ENCODE assay signal across 16 cellular contexts in the genomic region with DNA sequence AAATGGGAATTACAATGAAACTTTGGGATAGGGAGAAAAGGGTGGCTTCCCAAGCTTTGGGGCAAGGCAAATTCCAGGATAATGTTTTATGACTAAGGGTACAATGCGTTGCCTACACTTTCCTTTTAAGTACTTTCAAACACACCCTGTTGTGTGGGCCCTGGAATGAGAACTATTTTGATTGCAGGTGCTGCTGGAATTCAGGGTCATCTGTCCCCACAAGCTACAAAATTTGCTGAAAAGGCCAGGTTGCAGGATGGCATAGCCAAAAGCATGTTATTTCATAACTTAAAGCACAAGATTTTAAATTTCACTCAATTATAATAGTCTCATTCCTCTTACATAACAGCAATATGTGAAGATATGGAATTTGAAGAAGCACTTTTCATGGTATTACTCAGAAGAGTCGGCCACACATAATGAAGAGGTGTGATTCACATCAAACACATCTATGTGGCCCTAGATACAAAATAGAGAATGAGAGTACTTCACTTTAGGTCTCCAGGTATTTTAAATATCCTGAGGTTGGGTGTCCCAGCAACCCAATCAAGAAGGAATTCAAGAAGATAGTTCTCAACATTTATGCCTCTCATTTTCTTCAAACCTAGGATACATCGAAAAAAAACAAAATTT.
DNase-seq lines count a peak whose midpoint lies in the region; ATAC-seq and TF ChIP-seq lines count a peak whose summit lies in the region.
"Had no signal": no experiment of that assay in that cellular context is flagged by ENCODE, and none has a peak within 500 bp of the region (broad histone marks: within the 10 kb centered on the region; RNA-seq: fewer than 3 reads in every experiment).

No MANE protein-coding gene starts in this region.

- peak overlapping the region; percentile 84; the same call in 1 of the 2 replicates for H3K27ac ChIP-seq in HCT116 (ENCODE audit: low read depth, low read length)
- H3K27ac ChIP-seq in thyroid gland: peak overlapping the region; percentile 71 to 91 (median 89)
- no peak overlapping the region for H3K27ac ChIP-seq in brain microvascular endothelial cell
- H3K27ac ChIP-seq: KMS-11, thoracic aorta had no signal

- H3K79me2 ChIP-seq in HCT116 (ENCODE audit: insufficient read depth, low read length): peaks cover 95% of the 10 kb centered on the region

- peak; percentile 82 for ATAC-seq in HCT116
- ATAC-seq in stimulated activated memory B cell treated with anti-CD40 and anti-IgM and Interleukin-4, amounts not matched to agents 10 μg/mL and 1 μg/mL and 100 μg/mL, for 72 hours: no peak
- ATAC-seq: esophagus mucosa, Panc1 had no signal

- H3K4me2 ChIP-seq in HCT116 (ENCODE audit: low read length): peak overlapping the region; percentile 80
- H3K4me2 ChIP-seq: KMS-11 had no signal

- H3K4me3 ChIP-seq in HCT116 (replicated peaks in 1 of 2; ENCODE audit: low read depth in 1 of 2, low read length in 2 of 2) (peak overlapping the region in 1 of 2 experiments; percentile 33; a peak in 2 of 4 replicates), thyroid gland (replicated peaks in 1 of 3) (no peak overlapping the region), brain microvascular endothelial cell (ENCODE audit: low read depth, low read length) (no peak overlapping the region)
- H3K4me3 ChIP-seq: thoracic aorta had no signal

- H2AFZ ChIP-seq in HCT116 (ENCODE audit: low read depth, low read length, poor library complexity, severe bottlenecking): no peak overlapping the region

- H3K27me3 Mint-ChIP-seq in stimulated activated memory B cell treated with anti-CD40 and anti-IgM and Interleukin-4, amounts not matched to agents 10 μg/mL and 1 μg/mL and 100 μg/mL, for 72 hours: peaks cover 8% of the 10 kb centered on the region

- H3K9ac ChIP-seq in HCT116 (ENCODE audit: low read length): peak overlapping the region; percentile 63
- H3K9ac ChIP-seq: KMS-11 had no signal

- intact Hi-C loops in HCT116 (cut with micrococcal nuclease) (no loop called here), thyroid gland (cut with DNase I) (loop anchor here (10.0 kb wide), 1 partner anchor 80 kb away; no protein-coding TSS in a partner anchor)

- 38 to 39% methylated on average over 3 of the region's 3 CpGs for WGBS in thyroid gland, 2 donors

- no peaks in the 10 kb centered on the region for H3K36me3 Mint-ChIP-seq in stimulated activated memory B cell treated with anti-CD40 and anti-IgM and Interleukin-4, amounts not matched to agents 10 μg/mL and 1 μg/mL and 100 μg/mL, for 72 hours

- POLR2A ChIA-PET in HCT116 (lab: Charles Lee): interaction anchor here (1.0 to 1.5 kb wide), 3 partner anchors 19 to 89 kb away, joined by 3 to 5 read pairs (median 3); a partner anchor contains a TSS

- no peaks in the 10 kb centered on the region for H3K36me3 ChIP-seq in HCT116 (ENCODE audit: control insufficient read depth in 1 of 2, insufficient read depth in 2 of 2, low read length in 2 of 2)
- H3K36me3 ChIP-seq in thyroid gland: no peaks in the 10 kb centered on the region
- H3K36me3 ChIP-seq in brain microvascular endothelial cell (replicated peaks): peaks cover 9% of the 10 kb centered on the region
- H3K36me3 ChIP-seq: thoracic aorta had no signal

- H4K20me1 ChIP-seq in HCT116 (ENCODE audit: insufficient read depth): no peaks in the 10 kb centered on the region

- H3K4me1 Mint-ChIP-seq in stimulated activated memory B cell treated with anti-CD40 and anti-IgM and Interleukin-4, amounts not matched to agents 10 μg/mL and 1 μg/mL and 100 μg/mL, for 72 hours: no peaks in the 10 kb centered on the region

- RAD21 ChIA-PET in HCT116 (lab: Charles Lee; ENCODE audit: low non-redundant PET in 1 of 2, low total read pairs in 2 of 2, uncharacterized antibody in 2 of 2, unreplicated experiment in 2 of 2): interaction anchor here in 1 of 2 experiments (0.6 kb wide), 1 partner anchor 91 kb away, joined by 4 read pairs; no protein-coding TSS in a partner anchor

- TF ChIP-seq POLR2A in HCT116 (IDR thresholded peaks at IDR 0.05; ENCODE audit: borderline replicate concordance, extremely low read depth, insufficient read depth, insufficient read length) (no peak), thyroid gland (IDR thresholded peaks at IDR 0.05) (no peak)

- TF ChIP-seq RAD21 in HCT116 (IDR thresholded peaks at IDR 0.05; ENCODE audit: low read depth): 0 out of 2 replicates have a peak, but pooled peaks have one; percentile 11

- no peaks in the 10 kb centered on the region for H3K9me3 ChIP-seq in HCT116 (ENCODE audit: control insufficient read depth in 1 of 2, insufficient read depth in 1 of 2, low read depth in 1 of 2, low read length in 2 of 2)
- H3K9me3 ChIP-seq in thyroid gland: no peaks in the 10 kb centered on the region
- H3K9me3 ChIP-seq: thoracic aorta had no signal

- no peak overlapping the region for H3K4me3 Mint-ChIP-seq in stimulated activated memory B cell treated with anti-CD40 and anti-IgM and Interleukin-4, amounts not matched to agents 10 μg/mL and 1 μg/mL and 100 μg/mL, for 72 hours

- BruUV-seq in HCT116 (replicated peaks; lab: Mats Ljungman, UMichigan): no TSS peak

- in situ Hi-C loops in brain microvascular endothelial cell (cut with HindIII; ENCODE audit: low pct_ligation_motif_present, low sequenced_read_pairs): no loop called here

- H3K9me3 Mint-ChIP-seq in stimulated activated memory B cell treated with anti-CD40 and anti-IgM and Interleukin-4, amounts not matched to agents 10 μg/mL and 1 μg/mL and 100 μg/mL, for 72 hours: no peaks in the 10 kb centered on the region

- H3K4me1 ChIP-seq in HCT116 (ENCODE audit: control insufficient read depth in 1 of 2, insufficient read depth in 2 of 2, low read length in 2 of 2) (peaks cover 75 to 96% of the 10 kb centered on the region in 2 experiments), thyroid gland (peaks cover 89 to 95% of the 10 kb centered on the region in 2 donors)

- TF ChIP-seq CTCF in HCT116 (IDR thresholded peaks at IDR 0.05 in 2 of 3, conservative IDR thresholded peaks at IDR 0.05 in 1 of 3; ENCODE audit: borderline replicate concordance in 1 of 3, insufficient read depth in 1 of 3, low read depth in 2 of 3, low read length in 2 of 3) (no peak), thyroid gland (IDR thresholded peaks at IDR 0.05) (no peak), brain microvascular endothelial cell (IDR thresholded peaks at IDR 0.05; ENCODE audit: low read depth, low read length, missing control alignments) (no peak)

- CTCF ChIA-PET in HCT116 (lab: Charles Lee): no interaction called here

- H3K27me3 ChIP-seq in HCT116 (ENCODE audit: insufficient read depth, low read length): no peaks in the 10 kb centered on the region
- H3K27me3 ChIP-seq in thyroid gland: no peaks in the 10 kb centered on the region
- H3K27me3 ChIP-seq in brain microvascular endothelial cell (replicated peaks): no peaks in the 10 kb centered on the region

- DNase-seq in HCT116 (ENCODE audit: low read depth, low spot score) (peak; percentile 80), astrocyte of the hippocampus (ENCODE audit: low read depth, low spot score) (peak; percentile 52), kidney tubule cell (ENCODE audit: low spot score) (peak; percentile 77), thyroid gland (peak; percentile 38 to 40), brain microvascular endothelial cell (no peak), dedifferentiated amniotic fluid mesenchymal stem cell (ENCODE audit: extremely low spot score) (no peak)
- no peak for DNase-seq in activated CD4-positive, alpha-beta T cell treated with anti-CD3 and anti-CD28 coated beads for 48 hours
- DNase-seq: hypothalamus, mesenchymal stem cell, NCI-H526 treated with DMSO at 0.1 percent for 48 hours, posterior cingulate gyrus had no signal

- H3K27ac Mint-ChIP-seq in stimulated activated memory B cell treated with anti-CD40 and anti-IgM and Interleukin-4, amounts not matched to agents 10 μg/mL and 1 μg/mL and 100 μg/mL, for 72 hours: no peak overlapping the region

- H3K9me2 ChIP-seq in HCT116 (ENCODE audit: insufficient read depth): no peaks in the 10 kb centered on the region

TF ChIP-seq in HCT116, 20 proteins besides CTCF, POLR2A, EP300 and RAD21 (continues in another document):
- TF ChIP-seq, protein P1, sequence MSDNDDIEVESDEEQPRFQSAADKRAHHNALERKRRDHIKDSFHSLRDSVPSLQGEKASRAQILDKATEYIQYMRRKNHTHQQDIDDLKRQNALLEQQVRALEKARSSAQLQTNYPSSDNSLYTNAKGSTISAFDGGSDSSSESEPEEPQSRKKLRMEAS (IDR thresholded peaks at IDR 0.05): peak; percentile 39; the same call in 1 of the 2 replicates
- no peak for TF ChIP-seq YY1 (IDR thresholded peaks at IDR 0.05; ENCODE audit: extremely low read depth, insufficient replicate concordance, low read depth, low read length)
- no peak for TF ChIP-seq ELF1 (IDR thresholded peaks at IDR 0.05; ENCODE audit: borderline replicate concordance, low read depth)
- TF ChIP-seq POLR2AphosphoS5 (IDR thresholded peaks at IDR 0.05; ENCODE audit: low read depth, low read length): no peak
- TF ChIP-seq, protein P2, sequence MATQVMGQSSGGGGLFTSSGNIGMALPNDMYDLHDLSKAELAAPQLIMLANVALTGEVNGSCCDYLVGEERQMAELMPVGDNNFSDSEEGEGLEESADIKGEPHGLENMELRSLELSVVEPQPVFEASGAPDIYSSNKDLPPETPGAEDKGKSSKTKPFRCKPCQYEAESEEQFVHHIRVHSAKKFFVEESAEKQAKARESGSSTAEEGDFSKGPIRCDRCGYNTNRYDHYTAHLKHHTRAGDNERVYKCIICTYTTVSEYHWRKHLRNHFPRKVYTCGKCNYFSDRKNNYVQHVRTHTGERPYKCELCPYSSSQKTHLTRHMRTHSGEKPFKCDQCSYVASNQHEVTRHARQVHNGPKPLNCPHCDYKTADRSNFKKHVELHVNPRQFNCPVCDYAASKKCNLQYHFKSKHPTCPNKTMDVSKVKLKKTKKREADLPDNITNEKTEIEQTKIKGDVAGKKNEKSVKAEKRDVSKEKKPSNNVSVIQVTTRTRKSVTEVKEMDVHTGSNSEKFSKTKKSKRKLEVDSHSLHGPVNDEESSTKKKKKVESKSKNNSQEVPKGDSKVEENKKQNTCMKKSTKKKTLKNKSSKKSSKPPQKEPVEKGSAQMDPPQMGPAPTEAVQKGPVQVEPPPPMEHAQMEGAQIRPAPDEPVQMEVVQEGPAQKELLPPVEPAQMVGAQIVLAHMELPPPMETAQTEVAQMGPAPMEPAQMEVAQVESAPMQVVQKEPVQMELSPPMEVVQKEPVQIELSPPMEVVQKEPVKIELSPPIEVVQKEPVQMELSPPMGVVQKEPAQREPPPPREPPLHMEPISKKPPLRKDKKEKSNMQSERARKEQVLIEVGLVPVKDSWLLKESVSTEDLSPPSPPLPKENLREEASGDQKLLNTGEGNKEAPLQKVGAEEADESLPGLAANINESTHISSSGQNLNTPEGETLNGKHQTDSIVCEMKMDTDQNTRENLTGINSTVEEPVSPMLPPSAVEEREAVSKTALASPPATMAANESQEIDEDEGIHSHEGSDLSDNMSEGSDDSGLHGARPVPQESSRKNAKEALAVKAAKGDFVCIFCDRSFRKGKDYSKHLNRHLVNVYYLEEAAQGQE (IDR thresholded peaks at IDR 0.05; ENCODE audit: low read depth): no peak
- TF ChIP-seq FOSL1 (IDR thresholded peaks at IDR 0.05; ENCODE audit: low read depth): peak; percentile 54
- TF ChIP-seq JUND (IDR thresholded peaks at IDR 0.05): peak; percentile 61

Comparison
In these comparisons a context has a peak if more than half of its experiments do, and no peak if none do; other contexts are left out.
1. DNase-seq: peak in HCT116 (single experiment), astrocyte of the hippocampus (single experiment), kidney tubule cell (single experiment) and thyroid gland (2 of 2); none in brain microvascular endothelial cell (single experiment), activated CD4-positive, alpha-beta T cell treated with anti-CD3 and anti-CD28 coated beads for 48 hours (single experiment) and dedifferentiated amniotic fluid mesenchymal stem cell (single experiment).